ENCODE assay signal across 9 cellular contexts in genomic region chr17:47717261-47717697, GRCh38. TPM values are rescaled to one million over a fixed set of nuclear protein-coding genes. Genes with fewer than 3 reads are reported as not detected.
DNase-seq lines count a peak whose midpoint lies in the region; ATAC-seq and TF ChIP-seq lines count a peak whose summit lies in the region.
"Had no signal": no experiment of that assay in that cellular context is flagged by ENCODE, and none has a peak within 500 bp of the region (broad histone marks: within the 10 kb centered on the region; RNA-seq: fewer than 3 reads in every experiment).

No MANE protein-coding gene starts in this region.

- H3K36me3 Mint-ChIP-seq in stimulated activated naive CD8-positive, alpha-beta T cell treated with anti-CD3 and anti-CD28 coated beads, Interleukin-15, Interleukin-2, amounts not matched to agents 100 ng/mL and 50 ng/mL, for 24 hours (ENCODE audit: low read depth): no peaks in the 10 kb centered on the region

- no peak for ATAC-seq in right cardiac atrium
- no peak for ATAC-seq in HG03457 (IDR thresholded peaks at IDR 0.05; ENCODE audit: unreplicated experiment)
- no peak for ATAC-seq in HG02870 (IDR thresholded peaks at IDR 0.05; ENCODE audit: unreplicated experiment)

- H3K36me3 ChIP-seq in cardiac muscle cell: no peaks in the 10 kb centered on the region
- H3K36me3 ChIP-seq in WERI-Rb-1: no peaks in the 10 kb centered on the region

- peaks cover 5% of the 10 kb centered on the region for H3K27me3 ChIP-seq in cardiac muscle cell
- H3K27me3 ChIP-seq in right cardiac atrium (ENCODE audit: control insufficient read depth, insufficient read depth): no peaks in the 10 kb centered on the region
- no peaks in the 10 kb centered on the region for H3K27me3 ChIP-seq in WERI-Rb-1 (ENCODE audit: insufficient read depth, low read depth, severe bottlenecking)

- intact Hi-C loops in right cardiac atrium (cut with DNase I): no loop called here

- H3K27ac ChIP-seq in cardiac muscle cell (no peak overlapping the region), right cardiac atrium (ENCODE audit: low read length) (no peak overlapping the region), WERI-Rb-1 (no peak overlapping the region)

- H3K4me3 ChIP-seq in cardiac muscle cell: no peak overlapping the region
- H3K4me3 ChIP-seq in right cardiac atrium (ENCODE audit: low read length): no peak overlapping the region
- H3K4me3 ChIP-seq in WERI-Rb-1 (ENCODE audit: low read depth, low read length): no peak overlapping the region
- no peak overlapping the region for H3K4me3 ChIP-seq in fibroblast of pulmonary artery (replicated peaks; ENCODE audit: low read depth, low read length)

- no peak for DNase-seq in cardiac muscle cell (ENCODE audit: low read depth in 1 of 2, low spot score in 1 of 2)
- DNase-seq in right cardiac atrium: no peak
- no peak for DNase-seq in WERI-Rb-1
- no peak for DNase-seq in fibroblast of pulmonary artery (ENCODE audit: low read depth)
- DNase-seq in globus pallidus (ENCODE audit: low spot score): no peak

- 52% methylated on average over 2 of the region's 2 CpGs for WGBS in right cardiac atrium

- H3K4me1 ChIP-seq in cardiac muscle cell (ENCODE audit: low read depth): no peaks in the 10 kb centered on the region
- H3K4me1 ChIP-seq in right cardiac atrium (ENCODE audit: control insufficient read depth, insufficient read depth, low read length): no peaks in the 10 kb centered on the region

- H3K4me1 Mint-ChIP-seq in stimulated activated naive CD8-positive, alpha-beta T cell treated with anti-CD3 and anti-CD28 coated beads, Interleukin-15, Interleukin-2, amounts not matched to agents 100 ng/mL and 50 ng/mL, for 24 hours (ENCODE audit: low read depth): peaks cover 100% of the 10 kb centered on the region

- no peaks in the 10 kb centered on the region for H3K27me3 Mint-ChIP-seq in stimulated activated naive CD8-positive, alpha-beta T cell treated with anti-CD3 and anti-CD28 coated beads, Interleukin-15, Interleukin-2, amounts not matched to agents 100 ng/mL and 50 ng/mL, for 24 hours

- peak overlapping the region; percentile 98 for H3K27ac Mint-ChIP-seq in stimulated activated naive CD8-positive, alpha-beta T cell treated with anti-CD3 and anti-CD28 coated beads, Interleukin-15, Interleukin-2, amounts not matched to agents 100 ng/mL and 50 ng/mL, for 24 hours
- H3K27ac Mint-ChIP-seq: dendritic cell treated with granulocyte-macrophage colony-stimulating factor and Interleukin-4, amounts not matched to agents 40 ng/mL and 50 ng/mL, for 4 days had no signal

- TF ChIP-seq CTCF in cardiac muscle cell (IDR thresholded peaks at IDR 0.05; ENCODE audit: low read depth, low read length) (peak; percentile 47), WERI-Rb-1 (IDR thresholded peaks at IDR 0.05; ENCODE audit: low read depth, low read length) (peak; percentile 89), fibroblast of pulmonary artery (IDR thresholded peaks at IDR 0.05; ENCODE audit: low read length, missing control alignments) (peak; percentile 49)

- peak overlapping the region; percentile 82 for H3K4me3 Mint-ChIP-seq in stimulated activated naive CD8-positive, alpha-beta T cell treated with anti-CD3 and anti-CD28 coated beads, Interleukin-15, Interleukin-2, amounts not matched to agents 100 ng/mL and 50 ng/mL, for 24 hours
- H3K4me3 Mint-ChIP-seq: dendritic cell treated with granulocyte-macrophage colony-stimulating factor and Interleukin-4, amounts not matched to agents 40 ng/mL and 50 ng/mL, for 4 days had no signal

- H3K9me3 Mint-ChIP-seq in stimulated activated naive CD8-positive, alpha-beta T cell treated with anti-CD3 and anti-CD28 coated beads, Interleukin-15, Interleukin-2, amounts not matched to agents 100 ng/mL and 50 ng/mL, for 24 hours: no peaks in the 10 kb centered on the region
- H3K9me3 Mint-ChIP-seq: dendritic cell treated with granulocyte-macrophage colony-stimulating factor and Interleukin-4, amounts not matched to agents 40 ng/mL and 50 ng/mL, for 4 days had no signal

- H3K9me3 ChIP-seq in cardiac muscle cell (ENCODE audit: low read depth) (no peaks in the 10 kb centered on the region), right cardiac atrium (ENCODE audit: control insufficient read depth, low read length) (no peaks in the 10 kb centered on the region), WERI-Rb-1 (ENCODE audit: severe bottlenecking) (no peaks in the 10 kb centered on the region)

RNA-seq across cellular contexts. Expression of gene TBX21, which starts 15.8 kb away (rescaled TPM):
- total RNA-seq in cardiac muscle cell (1.0 and 2.9 TPM in 2 replicates), right cardiac atrium (under 1 TPM in 3 of 4 donors, not detected in 1; 0.14 to 0.60 (median 0.38) TPM)
- polyA plus RNA-seq in cardiac muscle cell (0.12 and 1.5 TPM in 2 replicates), right cardiac atrium (0.14 TPM)

RNA-seq across cellular contexts. Expression of gene TBKBP1, which starts 23.3 kb away (rescaled TPM):
- total RNA-seq in cardiac muscle cell (112 and 143 TPM in 2 replicates), right cardiac atrium (10 to 100 TPM; 17.5 to 25.2 (median 21.0) TPM)
- polyA plus RNA-seq in cardiac muscle cell (22.6 and 30.2 TPM in 2 replicates), right cardiac atrium (27.0 TPM)
